Comparison of ENCODE assay signal across 20 cellular contexts in genomic region chr3:33430571-33430970, GRCh38. TPM values are rescaled to one million over a fixed set of nuclear protein-coding genes. Genes with fewer than 3 reads are reported as not detected.
DNase-seq lines count a peak whose midpoint lies in the region; ATAC-seq, FAIRE-seq and TF ChIP-seq lines count a peak whose summit lies in the region.
"Had no signal": no experiment of that assay in that cellular context is flagged by ENCODE, and none has a peak within 500 bp of the region (broad histone marks: within the 10 kb centered on the region; RNA-seq: fewer than 3 reads in every experiment).

No MANE protein-coding gene starts in this region.

- CTCF ChIA-PET in CD4-positive, alpha-beta T cell (lab: Charles Lee) = no interaction called here
- CTCF ChIA-PET in HepG2 (lab: Yijun Ruan, JAX; ENCODE audit: low intra/inter-chr PET ratio, low total read pairs) = no interaction called here

- peak overlapping the region; percentile 82 for H3K27ac Mint-ChIP-seq in CD4-positive, alpha-beta T cell
- H3K27ac Mint-ChIP-seq in nephron progenitor cell = peak overlapping the region; percentile 88
- H3K27ac Mint-ChIP-seq: activated naive CD8-positive, alpha-beta T cell treated with anti-CD3 and anti-CD28 coated beads, Interleukin-2, amount 10 ng/mL, durations not matched to agents 7 days and 5 days had no signal

- H3K4me3 Mint-ChIP-seq in CD4-positive, alpha-beta T cell = peak overlapping the region; percentile 63
- no peak overlapping the region for H3K4me3 Mint-ChIP-seq in nephron progenitor cell
- H3K4me3 Mint-ChIP-seq: activated naive CD8-positive, alpha-beta T cell treated with anti-CD3 and anti-CD28 coated beads, Interleukin-2, amount 10 ng/mL, durations not matched to agents 7 days and 5 days; stimulated activated naive CD8-positive, alpha-beta T cell treated with anti-CD3 and anti-CD28 coated beads, Interleukin-15, Interleukin-2, amounts not matched to agents 100 ng/mL and 50 ng/mL, for 24 hours had no signal

- H3K79me2 ChIP-seq in HepG2 (ENCODE audit: insufficient read depth, low read length) = peaks cover 97% of the 10 kb centered on the region

- in situ Hi-C loops in HepG2 (cut with HindIII; ENCODE audit: extremely low pct_ligation_motif_present, low pct_unique_long_range_greater_than_20kb) = no loop called here

- peaks cover 79% of the 10 kb centered on the region for H3K4me1 Mint-ChIP-seq in CD4-positive, alpha-beta T cell (ENCODE audit: low read depth)
- H3K4me1 Mint-ChIP-seq in nephron progenitor cell = peaks cover 38% of the 10 kb centered on the region

- H3K9ac ChIP-seq in adipocyte (ENCODE audit: low read length) (peak overlapping the region; percentile 28), HepG2 (ENCODE audit: insufficient read depth, low read depth, low read length) (no peak overlapping the region)

- FAIRE-seq in HepG2 (lab: Jason Lieb, UNC) = no peak
- FAIRE-seq: D721Med had no signal

- H3K27me3 ChIP-seq in CD4-positive, alpha-beta T cell (ENCODE audit: control insufficient read depth, insufficient read depth, low read length) = no peaks in the 10 kb centered on the region
- H3K27me3 ChIP-seq in adipocyte (replicated peaks; ENCODE audit: control insufficient read depth, insufficient read depth, low read length) (no peaks in the 10 kb centered on the region), HepG2 (ENCODE audit: control insufficient read depth in 1 of 2, insufficient read depth in 2 of 2, low read length in 2 of 2) (no peaks in the 10 kb centered on the region)
- H3K27me3 ChIP-seq: gastroesophageal sphincter, Peyer's patch, uterus had no signal

- TF ChIP-seq CTCF in CD4-positive, alpha-beta T cell (IDR thresholded peaks at IDR 0.05) = no peak
- TF ChIP-seq CTCF in nephron progenitor cell (IDR thresholded peaks at IDR 0.05) = no peak
- no peak for TF ChIP-seq CTCF in HepG2 (CRISPR knock-in tag; IDR thresholded peaks at IDR 0.05)

- H3K36me3 ChIP-seq in adipocyte (ENCODE audit: control insufficient read depth, insufficient read depth, low read length, severe bottlenecking) (no peaks in the 10 kb centered on the region), HepG2 (replicated peaks in 1 of 2; ENCODE audit: control insufficient read depth in 1 of 2, insufficient read depth in 2 of 2, low read length in 2 of 2) (0 out of 5 replicates have a peak, but pooled peaks cover 0 to under 1% of the 10 kb centered on the region in 2 experiments)
- H3K36me3 ChIP-seq: gastroesophageal sphincter, Peyer's patch, uterus had no signal

- no peak overlapping the region for H3K4me2 ChIP-seq in HepG2 (ENCODE audit: low read depth, low read length)

- no peaks in the 10 kb centered on the region for H3K27me3 Mint-ChIP-seq in CD4-positive, alpha-beta T cell
- no peaks in the 10 kb centered on the region for H3K27me3 Mint-ChIP-seq in nephron progenitor cell (ENCODE audit: low read depth, poor library complexity)
- H3K27me3 Mint-ChIP-seq: activated naive CD8-positive, alpha-beta T cell treated with anti-CD3 and anti-CD28 coated beads, Interleukin-2, amount 10 ng/mL, durations not matched to agents 7 days and 5 days; stimulated activated naive CD8-positive, alpha-beta T cell treated with anti-CD3 and anti-CD28 coated beads, Interleukin-15, Interleukin-2, amounts not matched to agents 100 ng/mL and 50 ng/mL, for 24 hours had no signal

- H3K36me3 Mint-ChIP-seq in CD4-positive, alpha-beta T cell (ENCODE audit: low read depth) = peaks cover 41% of the 10 kb centered on the region
- H3K36me3 Mint-ChIP-seq in nephron progenitor cell (ENCODE audit: low read depth) = peaks cover 12% of the 10 kb centered on the region

- no peak overlapping the region for H3K27ac ChIP-seq in CD4-positive, alpha-beta T cell (ENCODE audit: low read depth, low read length)
- no peak overlapping the region for H3K27ac ChIP-seq in HepG2 (ENCODE audit: extremely low read length, insufficient read depth, low read length)
- H3K27ac ChIP-seq in substantia nigra (ENCODE audit: low read depth, low read length, poor library complexity, severe bottlenecking) = no peak overlapping the region
- H3K27ac ChIP-seq: gastroesophageal sphincter, Peyer's patch, uterus had no signal

- WGBS in HepG2 (ENCODE audit: low lambda C conversion rate) = 94% methylated on average over 4 of the region's 4 CpGs

- ATAC-seq in CD4-positive, alpha-beta T cell (ENCODE audit: poor library complexity) = no peak
- ATAC-seq in GM21515 (IDR thresholded peaks at IDR 0.05; ENCODE audit: unreplicated experiment) (peak; percentile 12), HG02610 (IDR thresholded peaks at IDR 0.05; ENCODE audit: unreplicated experiment) (no peak), HepG2 (no peak)
- ATAC-seq: esophagus mucosa, gastroesophageal sphincter, left colon, sciatic nerve, SK-N-SH treated with all-trans-retinoic acid at 6 μM for 48 hours had no signal

- intact Hi-C loops in CD4-positive, alpha-beta T cell (cut with DNase I, micrococcal nuclease) = no loop called here
- intact Hi-C loops in HepG2 (cut with micrococcal nuclease; ENCODE audit: unreplicated experiment) = no loop called here

- H3K9me3 ChIP-seq in CD4-positive, alpha-beta T cell (ENCODE audit: control insufficient read depth, low read length) = no peaks in the 10 kb centered on the region
- H3K9me3 ChIP-seq in adipocyte (ENCODE audit: control insufficient read depth, low read length) (no peaks in the 10 kb centered on the region), HepG2 (ENCODE audit: low read length) (no peaks in the 10 kb centered on the region)
- H3K9me3 ChIP-seq: gastroesophageal sphincter, Peyer's patch, uterus had no signal

- no peak for TF ChIP-seq EP300 in HepG2 (IDR thresholded peaks at IDR 0.05; ENCODE audit: low read depth in 2 of 2, low read length in 2 of 2)
- TF ChIP-seq EP300 in HepG2 (CRISPR knock-in tag; IDR thresholded peaks at IDR 0.05; ENCODE audit: borderline replicate concordance) = no peak

- peaks cover 50% of the 10 kb centered on the region for H4K20me1 ChIP-seq in HepG2 (ENCODE audit: insufficient read depth, low read length)

- TF ChIP-seq POLR2A in HepG2 (IDR thresholded peaks at IDR 0.05; ENCODE audit: insufficient read depth in 1 of 2, low read depth in 2 of 2, low read length in 2 of 2) = no peak

- no peaks in the 10 kb centered on the region for H3K9me3 Mint-ChIP-seq in CD4-positive, alpha-beta T cell
- no peaks in the 10 kb centered on the region for H3K9me3 Mint-ChIP-seq in nephron progenitor cell
- H3K9me3 Mint-ChIP-seq: activated naive CD8-positive, alpha-beta T cell treated with anti-CD3 and anti-CD28 coated beads, Interleukin-2, amount 10 ng/mL, durations not matched to agents 7 days and 5 days; stimulated activated naive CD8-positive, alpha-beta T cell treated with anti-CD3 and anti-CD28 coated beads, Interleukin-15, Interleukin-2, amounts not matched to agents 100 ng/mL and 50 ng/mL, for 24 hours had no signal

- H3K4me1 ChIP-seq in adipocyte (ENCODE audit: control insufficient read depth, insufficient read depth, low read length) = peaks cover 73% of the 10 kb centered on the region
- peaks cover 61% of the 10 kb centered on the region for H3K4me1 ChIP-seq in HepG2 (ENCODE audit: insufficient read depth, low read length)
- H3K4me1 ChIP-seq: uterus had no signal

- H3K4me3 ChIP-seq in adipocyte (ENCODE audit: low read length) (no peak overlapping the region), HepG2 (replicated peaks in 1 of 3; ENCODE audit: insufficient read depth in 1 of 3, low read depth in 2 of 3, low read length in 3 of 3) (no peak overlapping the region)
- H3K4me3 ChIP-seq: gastroesophageal sphincter, Peyer's patch, uterus had no signal

- POLR2A ChIA-PET in CD4-positive, alpha-beta T cell (lab: Charles Lee) = interaction anchor here (0.9 kb wide), 1 partner anchor 10 kb away, joined by 4 read pairs; the partner anchor contains the start of gene UBP1
- POLR2A ChIA-PET in HepG2 (lab: Yijun Ruan, JAX) = interaction anchor here (5.5 kb wide), 1 partner anchor 9 kb away, joined by 35 read pairs; the partner anchor contains the start of gene UBP1

- no TSS peak for BruUV-seq in HepG2 (replicated peaks; lab: Mats Ljungman, UMichigan)

- no peak for DNase-seq in CD4-positive, alpha-beta T cell
- no peak for DNase-seq in adipocyte (ENCODE audit: low read depth)
- DNase-seq in nephron progenitor cell = no peak
- no peak for DNase-seq in HUDEP-2 (lab: John Stamatoyannopoulos, UW; ENCODE audit: unreplicated experiment in 76 of 76)
- DNase-seq in HepG2 (ENCODE audit: low spot score) = no peak
- DNase-seq in substantia nigra (lab: John Stamatoyannopoulos, UW) = no peak
- DNase-seq: activated CD4-positive, alpha-beta T cell treated with anti-CD3 and anti-CD28 coated beads for 48 hours; activated naive CD8-positive, alpha-beta T cell treated with anti-CD3 and anti-CD28 coated beads, Interleukin-2, amount 10 ng/mL, durations not matched to agents 7 days and 5 days; left colon; NCI-H1436 treated with DMSO at 0.1 percent for 48 hours; Peyer's patch; uterus had no signal

- no peak for TF ChIP-seq RAD21 in HepG2 (CRISPR knock-in tag; IDR thresholded peaks at IDR 0.05)

- no peak overlapping the region for H2AFZ ChIP-seq in HepG2 (ENCODE audit: low read length)

TF ChIP-seq in HepG2, 621 proteins besides CTCF, POLR2A, EP300 and RAD21 (continues in another document):
- no peak for TF ChIP-seq ZNF136 (CRISPR knock-in tag; IDR thresholded peaks at IDR 0.05; ENCODE audit: low read depth)

RNA-seq across cellular contexts. Expression of gene UBP1, which starts 9.6 kb away (rescaled TPM):
- total RNA-seq in CD4-positive, alpha-beta T cell = 10 to 100 TPM; 59.5 to 61.6 TPM
- total RNA-seq in HepG2 (2016; rRNA removed; fragmentation: Illumina TruSeq; extraction: Trizol) = 48.3 and 56.7 TPM in 2 replicates
- 35.3 and 36.1 TPM in 2 replicates for total RNA-seq in HepG2 (2016; cell fraction: cytosol; rRNA removed; fragmentation: Illumina TruSeq; extraction: Trizol; ENCODE audit: low read depth)
- 49.2 and 49.4 TPM in 2 replicates for total RNA-seq in HepG2 (2016; cell fraction: insoluble cytoplasmic fraction; rRNA removed; fragmentation: Illumina TruSeq; extraction: Trizol)
- 55.1 and 56.2 TPM in 2 replicates for total RNA-seq in HepG2 (2016; cell fraction: membrane; rRNA removed; fragmentation: Illumina TruSeq; extraction: Trizol)
- total RNA-seq in HepG2 (2016; cell fraction: nucleus; rRNA removed; fragmentation: Illumina TruSeq; extraction: Trizol) = 67.4 and 77.3 TPM in 2 replicates
- 71.0 and 79.9 TPM in 2 replicates for polyA plus RNA-seq in HepG2 (2011; rRNA removed)
- 25.7 and 36.4 TPM in 2 replicates for polyA plus RNA-seq in HepG2 (2011; cell fraction: cytosol; rRNA removed)
- 113 and 124 TPM in 2 replicates for polyA plus RNA-seq in HepG2 (2011; cell fraction: nucleus; rRNA removed)
- polyA plus RNA-seq in HepG2 (2012) = 41.9 and 51.9 TPM in 2 replicates
- 10.7 and 11.9 TPM in 2 replicates for polyA plus RNA-seq in HepG2 (2016; cell fraction: cytosol; fragmentation: Illumina TruSeq; extraction: Trizol; ENCODE audit: low read depth)
- 87.2 and 101 TPM in 2 replicates for polyA plus RNA-seq in HepG2 (2016; cell fraction: insoluble cytoplasmic fraction; fragmentation: Illumina TruSeq; extraction: Trizol; ENCODE audit: low read depth)
- 50.8 and 53.0 TPM in 2 replicates for polyA plus RNA-seq in HepG2 (2016; cell fraction: membrane; fragmentation: Illumina TruSeq; extraction: Trizol; ENCODE audit: low read depth)
- 138 and 140 TPM in 2 replicates for polyA plus RNA-seq in HepG2 (2016; cell fraction: nucleus; fragmentation: Illumina TruSeq; extraction: Trizol; ENCODE audit: insufficient read depth, low read depth)
- 50.1 and 65.5 TPM in 2 replicates for polyA minus RNA-seq in HepG2 (2011; rRNA and poly(A)+ RNA removed; ENCODE audit: low replicate concordance)
- polyA minus RNA-seq in HepG2 (2011; cell fraction: cytosol; rRNA and poly(A)+ RNA removed) = 33.4 and 39.2 TPM in 2 replicates
- 129 and 147 TPM in 2 replicates for polyA minus RNA-seq in HepG2 (2011; cell fraction: nucleus; rRNA and poly(A)+ RNA removed)
